Comparison of ENCODE assay signal across 25 cellular contexts in genomic region chr19:31718041-31718440, GRCh38.
DNase-seq lines count a peak whose midpoint lies in the region; ATAC-seq and TF ChIP-seq lines count a peak whose summit lies in the region.
"Had no signal": no experiment of that assay in that cellular context is flagged by ENCODE, and none has a peak within 500 bp of the region (broad histone marks: within the 10 kb centered on the region; RNA-seq: fewer than 3 reads in every experiment).

No MANE protein-coding gene starts in this region.

- TF ChIP-seq POLR2A in esophagus muscularis mucosa (IDR thresholded peaks at IDR 0.05; ENCODE audit: low read depth), result no peak

- no peak for ATAC-seq in GM19328 (IDR thresholded peaks at IDR 0.05; ENCODE audit: unreplicated experiment)
- ATAC-seq: activated T-helper 17 cell treated with anti-CD3 and anti-CD28 coated beads, Interleukin-2, amount 50 U/mL, for 72 hours; lower lobe of right lung had no signal

- H3K27me3 ChIP-seq in esophagus muscularis mucosa, result no peaks in the 10 kb centered on the region
- H3K27me3 ChIP-seq in brain microvascular endothelial cell (replicated peaks), result no peaks in the 10 kb centered on the region
- H3K27me3 ChIP-seq: BE2C, stomach had no signal

- H3K9me3 ChIP-seq in esophagus muscularis mucosa, result peaks cover 0 to 4% (median 1%) of the 10 kb centered on the region in 4 donors
- H3K9me3 ChIP-seq: BE2C, prostate gland had no signal

- in situ Hi-C loops in brain microvascular endothelial cell (cut with HindIII; ENCODE audit: low pct_ligation_motif_present, low sequenced_read_pairs), result no loop called here

- no peak for TF ChIP-seq EP300 in esophagus muscularis mucosa (IDR thresholded peaks at IDR 0.05)

- 28% methylated on average over 6 of the region's 6 CpGs for whole genome bisulfite sequencing in esophagus muscularis mucosa

- peaks cover 0 to 26% (median 19%) of the 10 kb centered on the region in 4 donors for H3K4me1 ChIP-seq in esophagus muscularis mucosa
- H3K4me1 ChIP-seq: BE2C, lower lobe of right lung, prostate gland had no signal

- DNase-seq in A172 (ENCODE audit: low spot score) (peak; percentile 42), NCI-H1048 (lab: John Stamatoyannopoulos, UW) (peak; percentile 5), esophagus muscularis mucosa (ENCODE audit: extremely low spot score) (no peak), middle frontal gyrus (ENCODE audit: extremely low spot score, low spot score) (peak; percentile 16), activated gamma-delta T cell (lab: John Stamatoyannopoulos, UW) (no peak), brain microvascular endothelial cell (no peak), dedifferentiated amniotic fluid mesenchymal stem cell (ENCODE audit: extremely low spot score) (no peak)
- DNase-seq: activated CD4-positive, alpha-beta T cell treated with anti-CD3 and anti-CD28 coated beads, Interleukin-2, amount 50 U/mL, for 1 hour; activated CD8-positive, alpha-beta memory T cell treated with anti-CD3 and anti-CD28 coated beads, Interleukin-2, amount 50 U/mL, for 4 hours; activated naive CD8-positive, alpha-beta T cell treated with anti-CD3 and anti-CD28 coated beads for 36 hours; BE2C; cerebellar nuclear complex; effector CD4-positive, alpha-beta T cell; GF-D8; KG1; kidney; lower lobe of right lung; NCI-H1092; NCI-H187 treated with DMSO at 0.1 percent for 48 hours; stimulated activated CD8-positive, alpha-beta memory T cell treated with anti-CD3 and anti-CD28 coated beads, Interleukin-4, amount 100 ng/mL, for 48 hours; stomach; trophoblast cell had no signal

- H3K36me3 ChIP-seq in esophagus muscularis mucosa (no peaks in the 10 kb centered on the region), brain microvascular endothelial cell (replicated peaks) (no peaks in the 10 kb centered on the region)
- H3K36me3 ChIP-seq: BE2C, lower lobe of right lung, prostate gland, stomach had no signal

- intact Hi-C loops in esophagus muscularis mucosa (cut with DNase I), result loop anchor here (5.0 kb wide), 1 partner anchor 324 kb away; no protein-coding TSS in a partner anchor

- TF ChIP-seq CTCF in esophagus muscularis mucosa (IDR thresholded peaks at IDR 0.05), result no peak
- no peak for TF ChIP-seq CTCF in brain microvascular endothelial cell (IDR thresholded peaks at IDR 0.05; ENCODE audit: low read depth, low read length, missing control alignments)

- H3K27ac ChIP-seq in esophagus muscularis mucosa (replicated peaks in 1 of 4) (peak overlapping the region; percentile 63 to 82 (median 76)), brain microvascular endothelial cell (no peak overlapping the region)
- H3K27ac ChIP-seq: lower lobe of right lung had no signal

- H3K4me3 ChIP-seq in esophagus muscularis mucosa (peak overlapping the region; percentile 25 to 44 (median 40)), brain microvascular endothelial cell (ENCODE audit: low read depth, low read length) (no peak overlapping the region)
- H3K4me3 ChIP-seq: lower lobe of right lung, prostate gland had no signal

Comparison
In these comparisons a context has a peak if more than half of its experiments do, and no peak if none do; other contexts are left out.
1. DNase-seq: peak in A172 (single experiment), NCI-H1048 (single experiment) and middle frontal gyrus (single experiment); none in esophagus muscularis mucosa (single experiment), activated gamma-delta T cell (single experiment), brain microvascular endothelial cell (single experiment) and dedifferentiated amniotic fluid mesenchymal stem cell (single experiment).